Comparison of ENCODE assay signal across 14 cellular contexts in genomic region chr10:99828464-99828863, GRCh38.
"Had no signal": no experiment of that assay in that cellular context is flagged by ENCODE, and none has a peak within 500 bp of the region (broad histone marks: within the 10 kb centered on the region; RNA-seq: fewer than 3 reads in every experiment).

No MANE protein-coding gene starts in this region.

- H3K36me3 ChIP-seq: adrenal gland, cardiac muscle cell, esophagus squamous epithelium, left ventricle myocardium inferior, neutrophil, thyroid gland had no signal

- H2AFZ ChIP-seq: parathyroid adenoma had no signal

- H3K9me3 ChIP-seq: adrenal gland, esophagus squamous epithelium, left ventricle myocardium inferior, mucosa of descending colon, neutrophil, thyroid gland had no signal

- H3K4me3 ChIP-seq: adrenal gland, cardiac muscle cell, esophagus squamous epithelium, left ventricle myocardium inferior, mucosa of descending colon, thyroid gland had no signal

- H3K27ac Mint-ChIP-seq: activated T-helper 2 cell treated with anti-CD3 and anti-CD28 coated beads, Interferon-gamma antibody, Interleukin-2, Interleukin-4, amounts not matched to agents 10 μg/mL and 5 μg/mL and 100 μg/mL, durations not matched to agents 14 hours and 24 hours and 36 hours had no signal

- H3K27ac ChIP-seq: adrenal gland, cardiac muscle cell, esophagus squamous epithelium, left ventricle myocardium inferior, neutrophil, parathyroid adenoma, thyroid gland had no signal

- ATAC-seq: mucosa of descending colon; naive thymus-derived CD8-positive, alpha-beta T cell had no signal

- H3K79me2 ChIP-seq: parathyroid adenoma had no signal

- H3K4me1 ChIP-seq: adrenal gland, esophagus squamous epithelium, left ventricle myocardium inferior, parathyroid adenoma, thyroid gland had no signal

- DNase-seq: activated CD4-positive, alpha-beta T cell treated with anti-CD3 and anti-CD28 coated beads for 1 hour; activated naive CD4-positive, alpha-beta T cell treated with anti-CD3 and anti-CD28 coated beads, Interleukin-2, amount 50 U/mL, for 16 hours; adrenal gland; esophagus squamous epithelium; hippocampal formation; left ventricle myocardium inferior; mucosa of descending colon; naive thymus-derived CD8-positive, alpha-beta T cell; stimulated activated CD4-positive, alpha-beta T cell treated with anti-CD3 and anti-CD28 coated beads, Interleukin-1b, Interleukin-23, amount 100 ng/mL, for 48 hours; thyroid gland had no signal

- H3K4me3 Mint-ChIP-seq: naive thymus-derived CD8-positive, alpha-beta T cell had no signal
